Comparison of ENCODE assay signal across 22 cellular contexts in the genomic region with DNA sequence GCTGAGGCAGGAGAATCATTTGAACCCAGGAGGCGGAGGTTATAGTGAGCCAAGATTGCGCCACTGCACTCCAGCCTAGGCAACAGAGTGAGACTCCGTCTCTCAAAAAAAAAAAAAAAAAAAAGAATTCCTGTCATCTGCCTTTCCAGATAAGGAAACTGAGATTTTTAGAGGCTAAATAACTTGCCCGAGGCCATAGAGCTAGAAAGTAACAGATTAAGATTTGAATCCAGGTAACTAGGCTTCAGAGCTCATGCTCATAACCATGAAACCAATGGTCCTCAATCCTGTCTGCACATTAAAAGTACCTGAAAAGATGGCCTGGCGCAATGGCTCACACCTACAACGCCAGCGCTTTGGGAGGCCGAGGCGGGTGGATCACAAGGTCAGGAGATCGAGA. TPM values are rescaled to one million over a fixed set of nuclear protein-coding genes. Genes with fewer than 3 reads are reported as not detected.
DNase-seq lines count a peak whose midpoint lies in the region; ATAC-seq and TF ChIP-seq lines count a peak whose summit lies in the region.
"Had no signal": no experiment of that assay in that cellular context is flagged by ENCODE, and none has a peak within 500 bp of the region (broad histone marks: within the 10 kb centered on the region; RNA-seq: fewer than 3 reads in every experiment).

No MANE protein-coding gene starts in this region.

- H3K4me3 ChIP-seq in right atrium auricular region (no peak overlapping the region), gastrocnemius medialis (no peak overlapping the region)
- H3K4me3 ChIP-seq: A549; BLaER1 treated with 17β-estradiol and CSF1 and Interleukin-3, amounts not matched to agents 10 nM and 100 nM; GM23248 had no signal

- H3K9me3 ChIP-seq in right atrium auricular region (no peaks in the 10 kb centered on the region), gastrocnemius medialis (no peaks in the 10 kb centered on the region)
- H3K9me3 ChIP-seq: A549; BE2C; BLaER1 treated with 17β-estradiol and CSF1 and Interleukin-3, amounts not matched to agents 10 nM and 100 nM had no signal

- ATAC-seq in gastrocnemius medialis (no peak), HG03280 (IDR thresholded peaks at IDR 0.05; ENCODE audit: unreplicated experiment) (no peak)
- ATAC-seq: A549 had no signal

- H3K27ac ChIP-seq in right atrium auricular region: peak overlapping the region; percentile 67 to 84
- peak overlapping the region in 3 of 4 donors; percentile 74 to 75 (median 75) for H3K27ac ChIP-seq in gastrocnemius medialis
- H3K27ac ChIP-seq: A549; BLaER1 treated with 17β-estradiol and CSF1 and Interleukin-3, amounts not matched to agents 10 nM and 100 nM; GM23248 had no signal

- TF ChIP-seq CTCF in right atrium auricular region (IDR thresholded peaks at IDR 0.05) (no peak), gastrocnemius medialis (IDR thresholded peaks at IDR 0.05 in 4 of 5, conservative IDR thresholded peaks at IDR 0.05 in 1 of 5) (no peak)

- H3K36me3 ChIP-seq in right atrium auricular region: peaks cover 41% of the 10 kb centered on the region
- H3K36me3 ChIP-seq in gastrocnemius medialis: peaks cover 0 to 34% of the 10 kb centered on the region in 2 donors
- H3K36me3 ChIP-seq: BE2C had no signal

- TF ChIP-seq POLR2A in gastrocnemius medialis (IDR thresholded peaks at IDR 0.05): no peak

- intact Hi-C loops in cardiac septum (cut with DNase I) (no loop called here), posterior vena cava (cut with DNase I) (no loop called here), gastrocnemius medialis (cut with DNase I; ENCODE audit: low total_unique reads) (loop anchor here (1.0 to 10.0 kb wide), 2 partner anchors 9 to 238 kb away; no protein-coding TSS in a partner anchor)

- in situ Hi-C loops in gastrocnemius medialis (cut with MboI; ENCODE audit: low sequenced_read_pairs in 4 of 4): no loop called here

- H3K4me1 ChIP-seq in right atrium auricular region (peaks cover 0 to 22% of the 10 kb centered on the region in 2 donors), gastrocnemius medialis (peaks cover 21 to 26% of the 10 kb centered on the region in 2 donors)
- H3K4me1 ChIP-seq: A549, BE2C had no signal

- H3K27me3 ChIP-seq in right atrium auricular region (no peaks in the 10 kb centered on the region), gastrocnemius medialis (no peaks in the 10 kb centered on the region)
- H3K27me3 ChIP-seq: BE2C; BLaER1 treated with 17β-estradiol and CSF1 and Interleukin-3, amounts not matched to agents 10 nM and 100 nM had no signal

- DNase-seq in right atrium auricular region (ENCODE audit: low spot score) (no peak), cardiac septum (ENCODE audit: low spot score) (no peak), posterior vena cava (ENCODE audit: low spot score) (peak; percentile 40), gastrocnemius medialis (no peak), cortex of kidney (lab: John Stamatoyannopoulos, UW) (no peak), NCI-H2227 treated with DMSO at 0.1 percent for 48 hours (lab: John Stamatoyannopoulos, UW) (no peak)
- DNase-seq: 8988T; ACHN; AML-193; BE2C; Calu3; CD4-positive, alpha-beta memory T cell; COR-L47; DMS53; DMS79 treated with DMSO at 0.1 percent for 48 hours; GF-D8; GM23248; H7; HCEC 1CT had no signal

RNA-seq across cellular contexts. Expression of a gene that starts 9.5 kb away (rescaled TPM):
- total RNA-seq in right atrium auricular region (10 to 100 TPM; 15.2 to 21.4 TPM), cardiac septum (32.8 TPM), posterior vena cava (10 to 100 TPM; 22.3 to 22.8 TPM), gastrocnemius medialis (10 to 100 TPM in 3 of 4 donors, 1 to 10 TPM in 1; 9.5 to 15.2 (median 14.5) TPM)

RNA-seq across cellular contexts. Expression of a gene that starts 35.6 kb away (rescaled TPM):
- total RNA-seq in right atrium auricular region (10 to 100 TPM; 23.4 to 26.1 TPM), cardiac septum (20.3 TPM), posterior vena cava (10 to 100 TPM; 18.2 to 25.6 TPM), gastrocnemius medialis (10 to 100 TPM; 10.8 to 25.0 (median 23.5) TPM)

RNA-seq across cellular contexts. Expression of a gene that starts 56.3 kb away (rescaled TPM):
- total RNA-seq in right atrium auricular region (1 to 10 TPM; 3.0 to 3.2 TPM), cardiac septum (5.2 TPM), posterior vena cava (10 to 100 TPM in 1 of 2 donors, 1 to 10 TPM in 1; 7.1 to 11.8 TPM), gastrocnemius medialis (1 to 10 TPM in 3 of 4 donors, under 1 TPM in 1; 0.44 to 5.1 (median 2.1) TPM)
